In genomic region chr7:85471312-85471711, GRCh38 we compare ENCODE assay signal across 20 cellular contexts.
A peak's percentile ranks its signal among the peaks of the same experiment; 100 is the strongest.
DNase-seq lines count a peak whose midpoint lies in the region; ATAC-seq and TF ChIP-seq lines count a peak whose summit lies in the region.
"Had no signal": no experiment of that assay in that cellular context is flagged by ENCODE, and none has a peak within 500 bp of the region (broad histone marks: within the 10 kb centered on the region; RNA-seq: fewer than 3 reads in every experiment).

No MANE protein-coding gene starts in this region.

- peak overlapping the region; percentile 67 for H3K27ac Mint-ChIP-seq in osteocyte (ENCODE audit: unreplicated experiment)
- H3K27ac Mint-ChIP-seq: activated naive CD8-positive, alpha-beta T cell treated with anti-CD3 and anti-CD28 coated beads, Interleukin-2, amount 10 ng/mL, durations not matched to agents 7 days and 5 days; immature natural killer cell had no signal

- no peaks in the 10 kb centered on the region for H3K36me3 Mint-ChIP-seq in osteocyte (ENCODE audit: unreplicated experiment)
- H3K36me3 Mint-ChIP-seq: activated naive CD8-positive, alpha-beta T cell treated with anti-CD3 and anti-CD28 coated beads, Interleukin-2, amount 10 ng/mL, durations not matched to agents 7 days and 5 days; immature natural killer cell had no signal

- H3K4me3 ChIP-seq in adipocyte (ENCODE audit: low read length) = no peak overlapping the region
- H3K4me3 ChIP-seq: coronary artery, heart right ventricle, stomach, transverse colon had no signal

- H3K4me3 Mint-ChIP-seq in osteocyte (ENCODE audit: unreplicated experiment) = no peak overlapping the region
- H3K4me3 Mint-ChIP-seq: activated naive CD8-positive, alpha-beta T cell treated with anti-CD3 and anti-CD28 coated beads, Interleukin-2, amount 10 ng/mL, durations not matched to agents 7 days and 5 days; immature natural killer cell had no signal

- no peaks in the 10 kb centered on the region for H3K36me3 ChIP-seq in adipocyte (ENCODE audit: control insufficient read depth, insufficient read depth, low read length, severe bottlenecking)
- H3K36me3 ChIP-seq: brain microvascular endothelial cell, heart right ventricle, stomach, transverse colon had no signal

- no peaks in the 10 kb centered on the region for H3K9me3 Mint-ChIP-seq in osteocyte (ENCODE audit: unreplicated experiment)
- H3K9me3 Mint-ChIP-seq: activated naive CD8-positive, alpha-beta T cell treated with anti-CD3 and anti-CD28 coated beads, Interleukin-2, amount 10 ng/mL, durations not matched to agents 7 days and 5 days had no signal

- no peaks in the 10 kb centered on the region for H3K27me3 ChIP-seq in adipocyte (replicated peaks; ENCODE audit: control insufficient read depth, insufficient read depth, low read length)
- H3K27me3 ChIP-seq: brain microvascular endothelial cell, heart right ventricle, stomach, transverse colon had no signal

- no peaks in the 10 kb centered on the region for H3K9me3 ChIP-seq in adipocyte (ENCODE audit: control insufficient read depth, low read length)
- H3K9me3 ChIP-seq: heart right ventricle, stomach, transverse colon had no signal

- peak; percentile 36 for TF ChIP-seq CTCF in osteocyte (IDR thresholded peaks at IDR 0.05)

- H3K4me1 ChIP-seq in adipocyte (ENCODE audit: control insufficient read depth, insufficient read depth, low read length) = peaks cover 26% of the 10 kb centered on the region
- H3K4me1 ChIP-seq: heart right ventricle, stomach, transverse colon had no signal

- peaks cover 46% of the 10 kb centered on the region for H3K4me1 Mint-ChIP-seq in osteocyte (ENCODE audit: unreplicated experiment)
- H3K4me1 Mint-ChIP-seq: activated naive CD8-positive, alpha-beta T cell treated with anti-CD3 and anti-CD28 coated beads, Interleukin-2, amount 10 ng/mL, durations not matched to agents 7 days and 5 days had no signal

- ATAC-seq in HG03378 (IDR thresholded peaks at IDR 0.05; ENCODE audit: unreplicated experiment) = no peak
- ATAC-seq: heart right ventricle had no signal

- no peaks in the 10 kb centered on the region for H3K27me3 Mint-ChIP-seq in osteocyte (ENCODE audit: unreplicated experiment)
- H3K27me3 Mint-ChIP-seq: activated naive CD8-positive, alpha-beta T cell treated with anti-CD3 and anti-CD28 coated beads, Interleukin-2, amount 10 ng/mL, durations not matched to agents 7 days and 5 days had no signal

- peak; percentile 47 for DNase-seq in SIG-M5 treated with dmso at 0.1 percent for 504 hours (lab: John Stamatoyannopoulos, UW; ENCODE audit: unreplicated experiment)
- no peak for DNase-seq in SIG-M5 (lab: John Stamatoyannopoulos, UW)
- DNase-seq in NOMO-1 treated with dmso at 0.1 percent for 144 hours (lab: John Stamatoyannopoulos, UW; ENCODE audit: unreplicated experiment) = peak; percentile 25
- DNase-seq in adipocyte (ENCODE audit: low read depth) = peak; percentile 53
- DNase-seq in osteocyte (ENCODE audit: extremely low spot score, unreplicated experiment) = no peak
- DNase-seq in NCI-H2196 treated with DMSO at 0.1 percent for 48 hours (lab: John Stamatoyannopoulos, UW; ENCODE audit: unreplicated experiment) = no peak
- DNase-seq in COR-L47 (lab: John Stamatoyannopoulos, UW) = no peak
- DNase-seq: activated CD4-positive, CD25-positive, alpha-beta regulatory T cell treated with anti-CD3 and anti-CD28 coated beads, Interleukin-2, amount 50 U/mL, for 72 hours; activated naive CD8-positive, alpha-beta T cell treated with anti-CD3 and anti-CD28 coated beads, Interleukin-2, amount 10 ng/mL, durations not matched to agents 7 days and 5 days; heart right ventricle; immature natural killer cell; NCI-H1417 treated with DMSO at 0.1 percent for 48 hours; NCI-H2171; NCI-H526; stimulated activated CD4-positive, alpha-beta T cell treated with anti-CD3 and anti-CD28 coated beads, Interleukin-4, amount 100 ng/mL, for 24 hours; stomach; transverse colon had no signal

- no peak overlapping the region for H3K9ac ChIP-seq in adipocyte (ENCODE audit: low read length)

Comparison
In these comparisons a context has a peak if more than half of its experiments do, and no peak if none do; other contexts are left out.
1. DNase-seq: peak in SIG-M5 treated with dmso at 0.1 percent for 504 hours (single experiment), NOMO-1 treated with dmso at 0.1 percent for 144 hours (single experiment) and adipocyte (single experiment); none in SIG-M5 (single experiment), osteocyte (single experiment), NCI-H2196 treated with DMSO at 0.1 percent for 48 hours (single experiment) and COR-L47 (single experiment).